In the genomic region with DNA sequence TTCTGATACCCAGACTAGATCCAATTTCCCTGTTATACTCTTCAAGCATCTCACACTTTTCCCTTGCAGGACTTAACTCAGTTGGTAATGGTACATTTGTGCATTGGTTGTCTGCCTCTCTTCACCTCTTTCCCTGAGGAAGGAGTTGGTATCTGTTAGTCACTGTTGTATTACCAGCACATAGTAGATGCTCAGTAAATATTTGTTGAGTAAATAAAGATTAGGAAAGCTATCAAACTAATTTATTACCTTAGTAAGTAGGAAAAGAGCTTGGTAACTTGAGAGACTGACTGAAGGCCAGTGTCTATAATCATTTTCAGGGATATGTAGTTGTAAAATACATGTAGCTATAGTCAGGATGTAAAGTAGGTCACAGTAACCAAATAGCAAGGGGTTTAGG, we compare ENCODE assay signal across 7 cellular contexts. TPM values are rescaled to one million over a fixed set of nuclear protein-coding genes. Genes with fewer than 3 reads are reported as not detected.
"Had no signal": no experiment of that assay in that cellular context is flagged by ENCODE, and none has a peak within 500 bp of the region (broad histone marks: within the 10 kb centered on the region; RNA-seq: fewer than 3 reads in every experiment).

No MANE protein-coding gene starts in this region.

RNA-seq across cellular contexts. Expression of gene FBXW10, which starts 53.0 kb away (rescaled TPM):
- total RNA-seq: naive thymus-derived CD8-positive, alpha-beta T cell; natural killer cell treated with Interleukin-12 subunit alpha and Interleukin-12 subunit beta and Interleukin-15 and Interleukin-18, amount 100 ng/mL, for 72 hours; osteocyte; right atrium auricular region; skeletal muscle tissue; thoracic aorta; tibial nerve had no signal
- polyA plus RNA-seq: naive thymus-derived CD8-positive, alpha-beta T cell had no signal
